ENCODE assay signal across 1 cellular context in the genomic region with DNA sequence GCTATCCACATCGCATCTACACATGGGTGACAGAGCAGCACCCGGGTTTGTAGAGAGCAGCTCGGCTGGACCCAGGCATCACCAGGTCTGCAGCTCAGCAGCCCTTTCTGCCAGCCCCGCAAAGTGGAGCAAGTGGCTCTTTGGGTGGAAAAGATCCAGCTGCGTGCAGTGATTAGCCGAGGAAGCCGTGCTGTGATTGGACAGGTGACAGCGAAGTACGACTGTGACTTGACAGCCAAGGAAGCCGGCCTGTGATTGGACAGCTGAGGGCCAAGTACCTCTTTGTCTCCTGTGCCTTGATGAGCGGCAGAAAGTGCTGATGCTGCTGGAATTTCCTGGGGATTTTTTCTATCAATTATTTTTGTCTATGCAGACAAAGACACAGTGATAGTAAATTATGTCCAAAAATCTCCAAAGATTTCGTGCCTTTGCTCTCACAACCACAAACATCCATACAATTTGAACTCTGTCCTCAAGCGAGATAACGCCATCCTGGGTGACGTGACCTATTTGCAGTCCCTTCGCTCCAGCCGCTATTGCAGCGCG.
TF ChIP-seq lines count a peak whose summit lies in the region.

No MANE protein-coding gene starts in this region.

TF ChIP-seq in HepG2, 621 proteins besides CTCF, POLR2A, EP300 and RAD21 (continued from another document and continues in another):
- TF ChIP-seq, protein P1, sequence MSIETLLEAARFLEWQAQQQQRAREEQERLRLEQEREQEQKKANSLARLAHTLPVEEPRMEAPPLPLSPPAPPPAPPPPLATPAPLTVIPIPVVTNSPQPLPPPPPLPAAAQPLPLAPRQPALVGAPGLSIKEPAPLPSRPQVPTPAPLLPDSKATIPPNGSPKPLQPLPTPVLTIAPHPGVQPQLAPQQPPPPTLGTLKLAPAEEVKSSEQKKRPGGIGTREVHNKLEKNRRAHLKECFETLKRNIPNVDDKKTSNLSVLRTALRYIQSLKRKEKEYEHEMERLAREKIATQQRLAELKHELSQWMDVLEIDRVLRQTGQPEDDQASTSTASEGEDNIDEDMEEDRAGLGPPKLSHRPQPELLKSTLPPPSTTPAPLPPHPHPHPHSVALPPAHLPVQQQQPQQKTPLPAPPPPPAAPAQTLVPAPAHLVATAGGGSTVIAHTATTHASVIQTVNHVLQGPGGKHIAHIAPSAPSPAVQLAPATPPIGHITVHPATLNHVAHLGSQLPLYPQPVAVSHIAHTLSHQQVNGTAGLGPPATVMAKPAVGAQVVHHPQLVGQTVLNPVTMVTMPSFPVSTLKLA (IDR thresholded peaks at IDR 0.05) = no peak
- TF ChIP-seq HOXA3 (CRISPR knock-in tag; IDR thresholded peaks at IDR 0.05) = 0 out of 2 replicates have a peak, but pooled peaks have one; percentile 32
- peak; percentile 88 for TF ChIP-seq NFYC (CRISPR knock-in tag; IDR thresholded peaks at IDR 0.05)
- TF ChIP-seq SALL1 (CRISPR knock-in tag; IDR thresholded peaks at IDR 0.05) = peak; percentile 56
- peak; percentile 13; the same call in 1 of the 2 replicates for TF ChIP-seq MIXL1 (CRISPR knock-in tag; IDR thresholded peaks at IDR 0.05)
- TF ChIP-seq, protein P2, sequence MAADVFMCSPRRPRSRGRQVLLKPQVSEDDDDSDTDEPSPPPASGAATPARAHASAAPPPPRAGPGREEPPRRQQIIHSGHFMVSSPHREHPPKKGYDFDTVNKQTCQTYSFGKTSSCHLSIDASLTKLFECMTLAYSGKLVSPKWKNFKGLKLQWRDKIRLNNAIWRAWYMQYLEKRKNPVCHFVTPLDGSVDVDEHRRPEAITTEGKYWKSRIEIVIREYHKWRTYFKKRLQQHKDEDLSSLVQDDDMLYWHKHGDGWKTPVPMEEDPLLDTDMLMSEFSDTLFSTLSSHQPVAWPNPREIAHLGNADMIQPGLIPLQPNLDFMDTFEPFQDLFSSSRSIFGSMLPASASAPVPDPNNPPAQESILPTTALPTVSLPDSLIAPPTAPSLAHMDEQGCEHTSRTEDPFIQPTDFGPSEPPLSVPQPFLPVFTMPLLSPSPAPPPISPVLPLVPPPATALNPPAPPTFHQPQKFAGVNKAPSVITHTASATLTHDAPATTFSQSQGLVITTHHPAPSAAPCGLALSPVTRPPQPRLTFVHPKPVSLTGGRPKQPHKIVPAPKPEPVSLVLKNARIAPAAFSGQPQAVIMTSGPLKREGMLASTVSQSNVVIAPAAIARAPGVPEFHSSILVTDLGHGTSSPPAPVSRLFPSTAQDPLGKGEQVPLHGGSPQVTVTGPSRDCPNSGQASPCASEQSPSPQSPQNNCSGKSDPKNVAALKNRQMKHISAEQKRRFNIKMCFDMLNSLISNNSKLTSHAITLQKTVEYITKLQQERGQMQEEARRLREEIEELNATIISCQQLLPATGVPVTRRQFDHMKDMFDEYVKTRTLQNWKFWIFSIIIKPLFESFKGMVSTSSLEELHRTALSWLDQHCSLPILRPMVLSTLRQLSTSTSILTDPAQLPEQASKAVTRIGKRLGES (CRISPR knock-in tag; IDR thresholded peaks at IDR 0.05; ENCODE audit: borderline replicate concordance) = no peak
- peak; percentile 54 for TF ChIP-seq PHF21A (CRISPR knock-in tag; IDR thresholded peaks at IDR 0.05)
- TF ChIP-seq THAP11 (CRISPR knock-in tag; IDR thresholded peaks at IDR 0.05) = 0 out of 2 replicates have a peak, but pooled peaks have one; percentile 36
- TF ChIP-seq CCDC6 (CRISPR knock-in tag; IDR thresholded peaks at IDR 0.05) = no peak
- TF ChIP-seq RCOR2 (CRISPR knock-in tag; IDR thresholded peaks at IDR 0.05) = 0 out of 2 replicates have a peak, but pooled peaks have one; percentile 27
- TF ChIP-seq ZNF570 (CRISPR knock-in tag; IDR thresholded peaks at IDR 0.05; ENCODE audit: borderline replicate concordance) = no peak
- TF ChIP-seq, protein P3, sequence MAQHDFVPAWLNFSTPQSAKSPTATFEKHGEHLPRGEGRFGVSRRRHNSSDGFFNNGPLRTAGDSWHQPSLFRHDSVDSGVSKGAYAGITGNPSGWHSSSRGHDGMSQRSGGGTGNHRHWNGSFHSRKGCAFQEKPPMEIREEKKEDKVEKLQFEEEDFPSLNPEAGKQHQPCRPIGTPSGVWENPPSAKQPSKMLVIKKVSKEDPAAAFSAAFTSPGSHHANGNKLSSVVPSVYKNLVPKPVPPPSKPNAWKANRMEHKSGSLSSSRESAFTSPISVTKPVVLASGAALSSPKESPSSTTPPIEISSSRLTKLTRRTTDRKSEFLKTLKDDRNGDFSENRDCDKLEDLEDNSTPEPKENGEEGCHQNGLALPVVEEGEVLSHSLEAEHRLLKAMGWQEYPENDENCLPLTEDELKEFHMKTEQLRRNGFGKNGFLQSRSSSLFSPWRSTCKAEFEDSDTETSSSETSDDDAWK (CRISPR knock-in tag; IDR thresholded peaks at IDR 0.05) = no peak
- peak; percentile 81 for TF ChIP-seq TEAD3 (CRISPR knock-in tag; optimal IDR thresholded peaks at IDR 0.05; ENCODE audit: borderline replicate concordance)
- peak; percentile 89 for TF ChIP-seq GFI1 (CRISPR knock-in tag; IDR thresholded peaks at IDR 0.05; ENCODE audit: borderline replicate concordance)
- TF ChIP-seq, protein P4, sequence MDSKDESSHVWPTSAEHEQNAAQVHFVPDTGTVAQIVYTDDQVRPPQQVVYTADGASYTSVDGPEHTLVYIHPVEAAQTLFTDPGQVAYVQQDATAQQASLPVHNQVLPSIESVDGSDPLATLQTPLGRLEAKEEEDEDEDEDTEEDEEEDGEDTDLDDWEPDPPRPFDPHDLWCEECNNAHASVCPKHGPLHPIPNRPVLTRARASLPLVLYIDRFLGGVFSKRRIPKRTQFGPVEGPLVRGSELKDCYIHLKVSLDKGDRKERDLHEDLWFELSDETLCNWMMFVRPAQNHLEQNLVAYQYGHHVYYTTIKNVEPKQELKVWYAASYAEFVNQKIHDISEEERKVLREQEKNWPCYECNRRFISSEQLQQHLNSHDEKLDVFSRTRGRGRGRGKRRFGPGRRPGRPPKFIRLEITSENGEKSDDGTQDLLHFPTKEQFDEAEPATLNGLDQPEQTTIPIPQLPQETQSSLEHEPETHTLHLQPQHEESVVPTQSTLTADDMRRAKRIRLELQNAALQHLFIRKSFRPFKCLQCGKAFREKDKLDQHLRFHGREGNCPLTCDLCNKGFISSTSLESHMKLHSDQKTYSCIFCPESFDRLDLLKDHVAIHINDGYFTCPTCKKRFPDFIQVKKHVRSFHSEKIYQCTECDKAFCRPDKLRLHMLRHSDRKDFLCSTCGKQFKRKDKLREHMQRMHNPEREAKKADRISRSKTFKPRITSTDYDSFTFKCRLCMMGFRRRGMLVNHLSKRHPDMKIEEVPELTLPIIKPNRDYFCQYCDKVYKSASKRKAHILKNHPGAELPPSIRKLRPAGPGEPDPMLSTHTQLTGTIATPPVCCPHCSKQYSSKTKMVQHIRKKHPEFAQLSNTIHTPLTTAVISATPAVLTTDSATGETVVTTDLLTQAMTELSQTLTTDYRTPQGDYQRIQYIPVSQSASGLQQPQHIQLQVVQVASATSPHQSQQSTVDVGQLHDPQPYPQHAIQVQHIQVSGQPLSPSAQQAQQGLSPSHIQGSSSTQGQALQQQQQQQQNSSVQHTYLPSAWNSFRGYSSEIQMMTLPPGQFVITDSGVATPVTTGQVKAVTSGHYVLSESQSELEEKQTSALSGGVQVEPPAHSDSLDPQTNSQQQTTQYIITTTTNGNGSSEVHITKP (CRISPR knock-in tag; IDR thresholded peaks at IDR 0.05; ENCODE audit: low read depth) = no peak
- TF ChIP-seq, protein P5, sequence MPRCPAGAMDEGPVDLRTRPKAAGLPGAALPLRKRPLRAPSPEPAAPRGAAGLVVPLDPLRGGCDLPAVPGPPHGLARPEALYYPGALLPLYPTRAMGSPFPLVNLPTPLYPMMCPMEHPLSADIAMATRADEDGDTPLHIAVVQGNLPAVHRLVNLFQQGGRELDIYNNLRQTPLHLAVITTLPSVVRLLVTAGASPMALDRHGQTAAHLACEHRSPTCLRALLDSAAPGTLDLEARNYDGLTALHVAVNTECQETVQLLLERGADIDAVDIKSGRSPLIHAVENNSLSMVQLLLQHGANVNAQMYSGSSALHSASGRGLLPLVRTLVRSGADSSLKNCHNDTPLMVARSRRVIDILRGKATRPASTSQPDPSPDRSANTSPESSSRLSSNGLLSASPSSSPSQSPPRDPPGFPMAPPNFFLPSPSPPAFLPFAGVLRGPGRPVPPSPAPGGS (CRISPR knock-in tag; IDR thresholded peaks at IDR 0.05) = no peak
- TF ChIP-seq PCBP2 (optimal IDR thresholded peaks at IDR 0.05; ENCODE audit: low read depth, low read length, poor library complexity, severe bottlenecking) = no peak
- TF ChIP-seq, protein P6, sequence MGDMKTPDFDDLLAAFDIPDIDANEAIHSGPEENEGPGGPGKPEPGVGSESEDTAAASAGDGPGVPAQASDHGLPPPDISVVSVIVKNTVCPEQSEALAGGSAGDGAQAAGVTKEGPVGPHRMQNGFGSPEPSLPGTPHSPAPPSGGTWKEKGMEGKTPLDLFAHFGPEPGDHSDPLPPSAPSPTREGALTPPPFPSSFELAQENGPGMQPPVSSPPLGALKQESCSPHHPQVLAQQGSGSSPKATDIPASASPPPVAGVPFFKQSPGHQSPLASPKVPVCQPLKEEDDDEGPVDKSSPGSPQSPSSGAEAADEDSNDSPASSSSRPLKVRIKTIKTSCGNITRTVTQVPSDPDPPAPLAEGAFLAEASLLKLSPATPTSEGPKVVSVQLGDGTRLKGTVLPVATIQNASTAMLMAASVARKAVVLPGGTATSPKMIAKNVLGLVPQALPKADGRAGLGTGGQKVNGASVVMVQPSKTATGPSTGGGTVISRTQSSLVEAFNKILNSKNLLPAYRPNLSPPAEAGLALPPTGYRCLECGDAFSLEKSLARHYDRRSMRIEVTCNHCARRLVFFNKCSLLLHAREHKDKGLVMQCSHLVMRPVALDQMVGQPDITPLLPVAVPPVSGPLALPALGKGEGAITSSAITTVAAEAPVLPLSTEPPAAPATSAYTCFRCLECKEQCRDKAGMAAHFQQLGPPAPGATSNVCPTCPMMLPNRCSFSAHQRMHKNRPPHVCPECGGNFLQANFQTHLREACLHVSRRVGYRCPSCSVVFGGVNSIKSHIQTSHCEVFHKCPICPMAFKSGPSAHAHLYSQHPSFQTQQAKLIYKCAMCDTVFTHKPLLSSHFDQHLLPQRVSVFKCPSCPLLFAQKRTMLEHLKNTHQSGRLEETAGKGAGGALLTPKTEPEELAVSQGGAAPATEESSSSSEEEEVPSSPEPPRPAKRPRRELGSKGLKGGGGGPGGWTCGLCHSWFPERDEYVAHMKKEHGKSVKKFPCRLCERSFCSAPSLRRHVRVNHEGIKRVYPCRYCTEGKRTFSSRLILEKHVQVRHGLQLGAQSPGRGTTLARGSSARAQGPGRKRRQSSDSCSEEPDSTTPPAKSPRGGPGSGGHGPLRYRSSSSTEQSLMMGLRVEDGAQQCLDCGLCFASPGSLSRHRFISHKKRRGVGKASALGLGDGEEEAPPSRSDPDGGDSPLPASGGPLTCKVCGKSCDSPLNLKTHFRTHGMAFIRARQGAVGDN (CRISPR knock-in tag; IDR thresholded peaks at IDR 0.05) = peak; percentile 93
- 0 out of 2 replicates have a peak, but pooled peaks have one; percentile 15 for TF ChIP-seq KAT8 (CRISPR knock-in tag; IDR thresholded peaks at IDR 0.05)
- TF ChIP-seq, protein P7, sequence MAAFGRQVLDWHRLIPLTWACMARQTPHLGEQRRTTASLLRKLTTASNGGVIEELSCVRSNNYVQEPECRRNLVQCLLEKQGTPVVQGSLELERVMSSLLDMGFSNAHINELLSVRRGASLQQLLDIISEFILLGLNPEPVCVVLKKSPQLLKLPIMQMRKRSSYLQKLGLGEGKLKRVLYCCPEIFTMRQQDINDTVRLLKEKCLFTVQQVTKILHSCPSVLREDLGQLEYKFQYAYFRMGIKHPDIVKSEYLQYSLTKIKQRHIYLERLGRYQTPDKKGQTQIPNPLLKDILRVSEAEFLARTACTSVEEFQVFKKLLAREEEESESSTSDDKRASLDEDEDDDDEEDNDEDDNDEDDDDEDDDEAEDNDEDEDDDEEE (CRISPR knock-in tag; IDR thresholded peaks at IDR 0.05) = no peak
- TF ChIP-seq LCORL (IDR thresholded peaks at IDR 0.05) = peak; percentile 67; the same call in 1 of the 2 replicates
- peak; percentile 9; the same call in 1 of the 2 replicates for TF ChIP-seq LCORL (CRISPR knock-in tag; IDR thresholded peaks at IDR 0.05)
- TF ChIP-seq, protein P8, sequence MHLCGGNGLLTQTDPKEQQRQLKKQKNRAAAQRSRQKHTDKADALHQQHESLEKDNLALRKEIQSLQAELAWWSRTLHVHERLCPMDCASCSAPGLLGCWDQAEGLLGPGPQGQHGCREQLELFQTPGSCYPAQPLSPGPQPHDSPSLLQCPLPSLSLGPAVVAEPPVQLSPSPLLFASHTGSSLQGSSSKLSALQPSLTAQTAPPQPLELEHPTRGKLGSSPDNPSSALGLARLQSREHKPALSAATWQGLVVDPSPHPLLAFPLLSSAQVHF (CRISPR knock-in tag; IDR thresholded peaks at IDR 0.05) = no peak
- peak; percentile 18 for TF ChIP-seq ZNF781 (CRISPR knock-in tag; IDR thresholded peaks at IDR 0.05; ENCODE audit: borderline replicate concordance, not compliant biosample characterization)
- TF ChIP-seq POLR2G (IDR thresholded peaks at IDR 0.05; ENCODE audit: low read depth, low read length) = 0 out of 2 replicates have a peak, but pooled peaks have one; percentile 38
- TF ChIP-seq, protein P9, sequence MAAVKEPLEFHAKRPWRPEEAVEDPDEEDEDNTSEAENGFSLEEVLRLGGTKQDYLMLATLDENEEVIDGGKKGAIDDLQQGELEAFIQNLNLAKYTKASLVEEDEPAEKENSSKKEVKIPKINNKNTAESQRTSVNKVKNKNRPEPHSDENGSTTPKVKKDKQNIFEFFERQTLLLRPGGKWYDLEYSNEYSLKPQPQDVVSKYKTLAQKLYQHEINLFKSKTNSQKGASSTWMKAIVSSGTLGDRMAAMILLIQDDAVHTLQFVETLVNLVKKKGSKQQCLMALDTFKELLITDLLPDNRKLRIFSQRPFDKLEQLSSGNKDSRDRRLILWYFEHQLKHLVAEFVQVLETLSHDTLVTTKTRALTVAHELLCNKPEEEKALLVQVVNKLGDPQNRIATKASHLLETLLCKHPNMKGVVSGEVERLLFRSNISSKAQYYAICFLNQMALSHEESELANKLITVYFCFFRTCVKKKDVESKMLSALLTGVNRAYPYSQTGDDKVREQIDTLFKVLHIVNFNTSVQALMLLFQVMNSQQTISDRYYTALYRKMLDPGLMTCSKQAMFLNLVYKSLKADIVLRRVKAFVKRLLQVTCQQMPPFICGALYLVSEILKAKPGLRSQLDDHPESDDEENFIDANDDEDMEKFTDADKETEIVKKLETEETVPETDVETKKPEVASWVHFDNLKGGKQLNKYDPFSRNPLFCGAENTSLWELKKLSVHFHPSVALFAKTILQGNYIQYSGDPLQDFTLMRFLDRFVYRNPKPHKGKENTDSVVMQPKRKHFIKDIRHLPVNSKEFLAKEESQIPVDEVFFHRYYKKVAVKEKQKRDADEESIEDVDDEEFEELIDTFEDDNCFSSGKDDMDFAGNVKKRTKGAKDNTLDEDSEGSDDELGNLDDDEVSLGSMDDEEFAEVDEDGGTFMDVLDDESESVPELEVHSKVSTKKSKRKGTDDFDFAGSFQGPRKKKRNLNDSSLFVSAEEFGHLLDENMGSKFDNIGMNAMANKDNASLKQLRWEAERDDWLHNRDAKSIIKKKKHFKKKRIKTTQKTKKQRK (IDR thresholded peaks at IDR 0.05; ENCODE audit: low read length) = no peak
- TF ChIP-seq, protein P10, sequence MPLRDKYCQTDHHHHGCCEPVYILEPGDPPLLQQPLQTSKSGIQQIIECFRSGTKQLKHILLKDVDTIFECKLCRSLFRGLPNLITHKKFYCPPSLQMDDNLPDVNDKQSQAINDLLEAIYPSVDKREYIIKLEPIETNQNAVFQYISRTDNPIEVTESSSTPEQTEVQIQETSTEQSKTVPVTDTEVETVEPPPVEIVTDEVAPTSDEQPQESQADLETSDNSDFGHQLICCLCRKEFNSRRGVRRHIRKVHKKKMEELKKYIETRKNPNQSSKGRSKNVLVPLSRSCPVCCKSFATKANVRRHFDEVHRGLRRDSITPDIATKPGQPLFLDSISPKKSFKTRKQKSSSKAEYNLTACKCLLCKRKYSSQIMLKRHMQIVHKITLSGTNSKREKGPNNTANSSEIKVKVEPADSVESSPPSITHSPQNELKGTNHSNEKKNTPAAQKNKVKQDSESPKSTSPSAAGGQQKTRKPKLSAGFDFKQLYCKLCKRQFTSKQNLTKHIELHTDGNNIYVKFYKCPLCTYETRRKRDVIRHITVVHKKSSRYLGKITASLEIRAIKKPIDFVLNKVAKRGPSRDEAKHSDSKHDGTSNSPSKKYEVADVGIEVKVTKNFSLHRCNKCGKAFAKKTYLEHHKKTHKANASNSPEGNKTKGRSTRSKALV (CRISPR knock-in tag; IDR thresholded peaks at IDR 0.05) = no peak
